ENCODE assay signal across 10 cellular contexts in the genomic region with DNA sequence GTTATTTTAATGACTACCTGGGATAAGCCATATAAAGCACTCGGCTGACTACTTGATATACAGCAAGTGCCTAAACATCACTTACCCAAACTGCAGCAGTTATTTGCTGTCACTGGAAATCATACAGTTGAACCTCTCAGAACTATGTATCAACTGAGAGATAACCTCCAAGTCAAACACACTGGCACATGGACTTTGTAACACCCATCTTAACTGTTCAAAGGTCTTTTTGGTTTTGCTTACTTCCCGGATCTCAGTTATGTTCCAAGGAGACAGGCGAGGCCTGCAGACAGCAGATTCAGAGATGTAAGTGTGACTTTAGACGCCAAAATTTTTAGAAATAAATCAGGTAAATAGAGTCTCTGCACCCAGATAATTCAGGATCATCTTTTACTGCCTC. TPM values are rescaled to one million over a fixed set of nuclear protein-coding genes. Genes with fewer than 3 reads are reported as not detected.
DNase-seq lines count a peak whose midpoint lies in the region; ATAC-seq and TF ChIP-seq lines count a peak whose summit lies in the region.
"Had no signal": no experiment of that assay in that cellular context is flagged by ENCODE, and none has a peak within 500 bp of the region (broad histone marks: within the 10 kb centered on the region; RNA-seq: fewer than 3 reads in every experiment).

No MANE protein-coding gene starts in this region.

- peak overlapping the region; percentile 86 for H3K27ac ChIP-seq in 22Rv1
- H3K27ac ChIP-seq in mesendoderm (ENCODE audit: low read depth, low read length) = no peak overlapping the region

- no peaks in the 10 kb centered on the region; the same call in 1 of the 2 replicates for H3K9me3 Mint-ChIP-seq in HFFc6

- H4K5ac ChIP-seq in mesendoderm (ENCODE audit: low read length) = no peak overlapping the region

- DNase-seq in HFFc6 = no peak
- DNase-seq in astrocyte of the spinal cord (ENCODE audit: low read depth, low spot score) = no peak
- DNase-seq in mesendoderm = no peak
- DNase-seq: NK-92 treated with Interleukin-12 subunit alpha and Interleukin-12 subunit beta, amount 100 ng/mL, for 24 hours had no signal

- H2BK15ac ChIP-seq in mesendoderm (replicated peaks; ENCODE audit: low read depth) = no peak overlapping the region

- H3K4me1 Mint-ChIP-seq in HFFc6 (ENCODE audit: low read depth) = peaks cover 57% of the 10 kb centered on the region

- H2AK5ac ChIP-seq in mesendoderm (ENCODE audit: low read length) = no peak overlapping the region

- peaks cover 3% of the 10 kb centered on the region for H3K27me3 Mint-ChIP-seq in HFFc6 (ENCODE audit: insufficient read depth)

- H3K4me1 ChIP-seq in mesendoderm (ENCODE audit: control insufficient read depth, low read depth, low read length) = no peaks in the 10 kb centered on the region

- ATAC-seq in HG02623 (IDR thresholded peaks at IDR 0.05; ENCODE audit: unreplicated experiment) (no peak), GM19351 (IDR thresholded peaks at IDR 0.05; ENCODE audit: unreplicated experiment) (no peak), HG03039 (IDR thresholded peaks at IDR 0.05; ENCODE audit: unreplicated experiment) (no peak), HG03025 (IDR thresholded peaks at IDR 0.05; ENCODE audit: low FRiP score, unreplicated experiment) (no peak)

- H3K79me1 ChIP-seq in mesendoderm (ENCODE audit: low read length) = peaks cover 7% of the 10 kb centered on the region

- H3K4me2 ChIP-seq in mesendoderm (ENCODE audit: low read length) = peak overlapping the region; percentile 0

- in situ Hi-C loops in astrocyte of the spinal cord (cut with HindIII; ENCODE audit: low sequenced_read_pairs) = no loop called here

- H3K79me2 ChIP-seq in mesendoderm (ENCODE audit: control insufficient read depth, insufficient read depth, low read length) = peaks cover 47% of the 10 kb centered on the region

- H3K18ac ChIP-seq in mesendoderm (ENCODE audit: low read length) = no peak overlapping the region

- no peak overlapping the region for H2BK120ac ChIP-seq in mesendoderm (ENCODE audit: low read depth, low read length)

- peaks cover 40% of the 10 kb centered on the region for H3K36me3 Mint-ChIP-seq in HFFc6 (ENCODE audit: low read depth)

- no peak overlapping the region for H3K56ac ChIP-seq in mesendoderm (ENCODE audit: low read length)

- no peak overlapping the region for H4K8ac ChIP-seq in mesendoderm (ENCODE audit: low read depth, low read length)

- H3K4me3 Mint-ChIP-seq in HFFc6 = peak overlapping the region; percentile 98

- H2BK5ac ChIP-seq in mesendoderm (ENCODE audit: low read length) = no peak overlapping the region

- H3K27ac Mint-ChIP-seq in HFFc6 = peak overlapping the region; percentile 99

- TF ChIP-seq CTCF in 22Rv1 (IDR thresholded peaks at IDR 0.05) (no peak), HFFc6 (IDR thresholded peaks at IDR 0.05) (no peak), astrocyte of the spinal cord (IDR thresholded peaks at IDR 0.05; ENCODE audit: low read depth, low read length) (no peak)

- H3K4me3 ChIP-seq in astrocyte of the spinal cord (ENCODE audit: low read depth, low read length) (peak overlapping the region; percentile 93), mesendoderm (ENCODE audit: low read length) (no peak overlapping the region)

- WGBS in mesendoderm (ENCODE audit: extremely low coverage, insufficient coverage, low lambda C conversion rate) = no CpG with 5 or more reads among the region's 4 CpGs

- H3K23ac ChIP-seq in mesendoderm (ENCODE audit: low read length) = no peak overlapping the region

- peak overlapping the region; percentile 11 for H3K9ac ChIP-seq in mesendoderm (ENCODE audit: low read length)
- H3K9ac ChIP-seq: parathyroid adenoma had no signal

- no peaks in the 10 kb centered on the region for H3K27me3 ChIP-seq in mesendoderm (ENCODE audit: insufficient read depth, low read length, poor library complexity)

- H3K36me3 ChIP-seq in mesendoderm (ENCODE audit: control insufficient read depth, insufficient read depth, low read length) = peaks cover 2% of the 10 kb centered on the region

- H3K4ac ChIP-seq in mesendoderm (ENCODE audit: low read depth, low read length) = no peak overlapping the region

RNA-seq across cellular contexts. Expression of a gene that starts 1.6 kb away (rescaled TPM):
- total RNA-seq in HFFc6 (2021; fragmentation: NEBNext Ultra II Directional; extraction: Animal tissue kit (Norgen Biotek cat#: 25700)) = 100 to 1,000 TPM; 367 to 473 (median 416) TPM
- polyA plus RNA-seq in mesendoderm (2013, experiment 1 of 2) = 72.8 TPM
- polyA plus RNA-seq in mesendoderm (2013, experiment 2 of 2) = 72.0 TPM

RNA-seq across cellular contexts. Expression of a gene that starts 34.6 kb away (rescaled TPM):
- 10 to 100 TPM; 29.2 to 39.5 (median 33.2) TPM for total RNA-seq in HFFc6 (2021; fragmentation: NEBNext Ultra II Directional; extraction: Animal tissue kit (Norgen Biotek cat#: 25700))
- 9.9 TPM for polyA plus RNA-seq in mesendoderm (2013, experiment 1 of 2)
- polyA plus RNA-seq in mesendoderm (2013, experiment 2 of 2) = 9.7 TPM
